In genomic region chr1:37472281-37472680, GRCh38 we compare ENCODE assay signal across 9 cellular contexts. TPM values are rescaled to one million over a fixed set of nuclear protein-coding genes. Genes with fewer than 3 reads are reported as not detected.
A peak's percentile ranks its signal among the peaks of the same experiment; 100 is the strongest.
DNase-seq lines count a peak whose midpoint lies in the region; ATAC-seq, FAIRE-seq and TF ChIP-seq lines count a peak whose summit lies in the region.
"Had no signal": no experiment of that assay in that cellular context is flagged by ENCODE, and none has a peak within 500 bp of the region (broad histone marks: within the 10 kb centered on the region; RNA-seq: fewer than 3 reads in every experiment).

No MANE protein-coding gene starts in this region.

- no peaks in the 10 kb centered on the region for H3K27me3 Mint-ChIP-seq in activated T-cell treated with anti-CD3 and anti-CD28 coated beads, Interleukin-2, amount 50 U/mL, for 72 hours (ENCODE audit: low read depth)
- H3K27me3 Mint-ChIP-seq in mesothelial cell of epicardium (ENCODE audit: low read depth), result peaks cover 18% of the 10 kb centered on the region

- no peak for TF ChIP-seq CTCF in K562 (IDR thresholded peaks at IDR 0.05 in 2 of 3, conservative IDR thresholded peaks at IDR 0.05 in 1 of 3; ENCODE audit: insufficient read depth in 2 of 3, low read depth in 1 of 3, low read length in 3 of 3)
- no peak for TF ChIP-seq CTCF in mesothelial cell of epicardium (IDR thresholded peaks at IDR 0.05; ENCODE audit: unreplicated experiment)
- TF ChIP-seq CTCF in transverse colon (IDR thresholded peaks at IDR 0.05), result no peak

- no peak for TF ChIP-seq RAD21 in K562 (CRISPR knock-in tag; conservative IDR thresholded peaks at IDR 0.05 in 1 of 2, IDR thresholded peaks at IDR 0.05 in 1 of 2)

- peaks cover 19% of the 10 kb centered on the region for H4K20me1 ChIP-seq in K562 (replicated peaks; ENCODE audit: control insufficient read depth, insufficient read depth, low read length)

- 69% methylated on average over 7 of the region's 7 CpGs for WGBS in K562 (ENCODE audit: insufficient coverage, low coverage, missing lambda C conversion rate)
- 87 to 90% methylated on average over 2 to 7 of the region's 7 CpGs for WGBS in transverse colon (ENCODE audit: low coverage in 1 of 2), 2 donors

- peaks cover 19% of the 10 kb centered on the region; the same call in 2 of the 3 replicates for H3K36me3 ChIP-seq in K562 (ENCODE audit: control insufficient read depth, insufficient read depth, low read length)
- H3K36me3 ChIP-seq in transverse colon, result no peaks in the 10 kb centered on the region

- no TSS peak for BruUV-seq in K562 (replicated peaks; lab: Mats Ljungman, UMichigan)

- no peak for DNase-seq in activated T-cell treated with anti-CD3 and anti-CD28 coated beads, Interleukin-2, amount 50 U/mL, for 72 hours
- DNase-seq in activated T-cell treated with anti-CD3 and anti-CD28 coated beads for 4 hours, result no peak
- no peak for DNase-seq in K562 (ENCODE audit: extremely low read depth in 1 of 4, low spot score in 3 of 4)
- no peak for DNase-seq in mesothelial cell of epicardium (ENCODE audit: low spot score in 2 of 2, unreplicated experiment in 2 of 2)
- DNase-seq in transverse colon, result no peak
- no peak for DNase-seq in hepatic stellate cell (ENCODE audit: low spot score)
- DNase-seq in NCI-H524 treated with DMSO at 0.1 percent for 48 hours (lab: John Stamatoyannopoulos, UW), result no peak
- no peak for DNase-seq in cortex of kidney (lab: John Stamatoyannopoulos, UW)

- H3K4me1 Mint-ChIP-seq in activated T-cell treated with anti-CD3 and anti-CD28 coated beads, Interleukin-2, amount 50 U/mL, for 72 hours (ENCODE audit: low read depth), result peaks cover 49% of the 10 kb centered on the region
- peaks cover 41% of the 10 kb centered on the region for H3K4me1 Mint-ChIP-seq in mesothelial cell of epicardium

- H3K4me3 ChIP-seq in K562 (no peak overlapping the region), transverse colon (no peak overlapping the region)

- no peak for TF ChIP-seq EP300 in K562 (IDR thresholded peaks at IDR 0.05; ENCODE audit: low read length)
- TF ChIP-seq EP300 in transverse colon (IDR thresholded peaks at IDR 0.05; ENCODE audit: low read depth), result no peak

- intact Hi-C loops in K562 (cut with micrococcal nuclease) (loop anchor here (10.0 kb wide), 1 partner anchor 83 kb away; the partner anchor contains the start of genes DNALI1 and SNIP1), transverse colon (cut with DNase I; ENCODE audit: low total_unique reads) (loop anchor here (5.0 kb wide), 1 partner anchor 215 kb away; no protein-coding TSS in a partner anchor)

- 0 out of 4 replicates have a peak overlapping the region, but pooled peaks of 1 of the 2 experiments have one; percentile 1 for H3K9ac ChIP-seq in K562 (ENCODE audit: insufficient read depth in 1 of 2, low read depth in 2 of 2, low read length in 2 of 2)

- 0 out of 5 replicates have a peak, but pooled peaks cover 0 to 3% of the 10 kb centered on the region in 2 experiments for H3K27me3 ChIP-seq in K562 (ENCODE audit: control insufficient read depth in 2 of 2, insufficient read depth in 2 of 2, low read length in 2 of 2)
- H3K27me3 ChIP-seq in transverse colon, result no peaks in the 10 kb centered on the region

- no peak overlapping the region for H3K27ac ChIP-seq in K562 (ENCODE audit: extremely low read depth, low read depth, low read length)
- H3K27ac ChIP-seq in transverse colon, result peak overlapping the region; percentile 94 to 98 (median 98)
- H3K27ac ChIP-seq: HL-60 had no signal

- peak overlapping the region; percentile 61 for H3K27ac Mint-ChIP-seq in activated T-cell treated with anti-CD3 and anti-CD28 coated beads, Interleukin-2, amount 50 U/mL, for 72 hours
- H3K27ac Mint-ChIP-seq in mesothelial cell of epicardium, result peak overlapping the region; percentile 62

- no peaks in the 10 kb centered on the region for H3K9me1 ChIP-seq in K562 (ENCODE audit: control insufficient read depth, insufficient read depth, low read length)

- ATAC-seq in activated T-cell treated with anti-CD3 and anti-CD28 coated beads, Interleukin-2, amount 50 U/mL, for 72 hours (replicated peaks in 1 of 2), result no peak
- ATAC-seq in K562, result no peak

- H3K9me3 ChIP-seq in K562 (replicated peaks; ENCODE audit: control insufficient read depth, insufficient read depth, low read depth, low read length) (no peaks in the 10 kb centered on the region), transverse colon (no peaks in the 10 kb centered on the region)

- in situ Hi-C loops in K562 (cut with MboI) (no loop called here), transverse colon (cut with MboI; ENCODE audit: low pct_ligation_motif_present in 1 of 4, low pct_unique_long_range_greater_than_20kb in 1 of 4, low sequenced_read_pairs in 3 of 4) (loop anchor here in 2 of 4 donors (25.0 kb wide), 1 partner anchor 215 kb away; the partner anchor contains the start of gene CDCA8 (in 2 of the 2))

- FAIRE-seq in K562 (lab: Jason Lieb, UNC), result no peak

- no peak overlapping the region for H3K4me2 ChIP-seq in K562 (ENCODE audit: insufficient read depth, low read length)

- CTCF ChIA-PET in K562 (lab: Yijun Ruan, JAX; ENCODE audit: low intra/inter-chr PET ratio), result no interaction called here

- H3K36me3 Mint-ChIP-seq in activated T-cell treated with anti-CD3 and anti-CD28 coated beads, Interleukin-2, amount 50 U/mL, for 72 hours (ENCODE audit: insufficient read depth in 2 of 2), result peaks cover 12% of the 10 kb centered on the region in 2 donors
- H3K36me3 Mint-ChIP-seq in mesothelial cell of epicardium, result no peaks in the 10 kb centered on the region

- no peak overlapping the region for H2AFZ ChIP-seq in K562 (ENCODE audit: low read depth, low read length)

- POLR2A ChIA-PET in K562 (lab: Yijun Ruan, JAX), result interaction anchor here (0.7 to 7.6 kb wide), 6 partner anchors 9 to 1086 kb away, joined by 3 to 118 read pairs (median 5); no protein-coding TSS in a partner anchor

- no peak for TF ChIP-seq POLR2A in K562 (conservative IDR thresholded peaks at IDR 0.05)
- TF ChIP-seq POLR2A in transverse colon (IDR thresholded peaks at IDR 0.05), result no peak

- H3K79me2 ChIP-seq in K562 (ENCODE audit: control insufficient read depth, insufficient read depth, low read length), result peaks cover 29% of the 10 kb centered on the region

- H3K9me3 Mint-ChIP-seq in activated T-cell treated with anti-CD3 and anti-CD28 coated beads, Interleukin-2, amount 50 U/mL, for 72 hours, result no peaks in the 10 kb centered on the region
- no peaks in the 10 kb centered on the region for H3K9me3 Mint-ChIP-seq in mesothelial cell of epicardium

- H3K4me3 Mint-ChIP-seq in activated T-cell treated with anti-CD3 and anti-CD28 coated beads, Interleukin-2, amount 50 U/mL, for 72 hours, result peak overlapping the region; percentile 87 to 91
- no peak overlapping the region for H3K4me3 Mint-ChIP-seq in mesothelial cell of epicardium

- H3K4me1 ChIP-seq in K562 (replicated peaks in 1 of 2; ENCODE audit: control insufficient read depth in 2 of 2, insufficient read depth in 2 of 2, low read length in 2 of 2), result peaks cover 35 to 43% of the 10 kb centered on the region in 2 experiments
- H3K4me1 ChIP-seq in transverse colon, result peaks cover 26 to 53% (median 50%) of the 10 kb centered on the region in 4 donors

RNA-seq across cellular contexts. Expression of gene ZC3H12A, which starts 2.1 kb away (rescaled TPM):
- 10 to 100 TPM; 33.5 to 46.1 TPM for total RNA-seq in activated T-cell treated with anti-CD3 and anti-CD28 coated beads, Interleukin-2, amount 50 U/mL, for 72 hours
- total RNA-seq in K562 (2011; cell fraction: chromatin; rRNA removed; ENCODE audit: low replicate concordance), result 19.0 and 54.2 TPM in 2 replicates
- total RNA-seq in K562 (2011; cell fraction: nucleolus; rRNA removed), result 40.7 and 45.7 TPM in 2 replicates
- total RNA-seq in K562 (2011; cell fraction: nucleoplasm; rRNA removed), result 23.7 and 24.1 TPM in 2 replicates
- 9.3 and 9.4 TPM in 2 replicates for total RNA-seq in K562 (2014; rRNA removed)
- total RNA-seq in K562 (2014; rRNA removed; fragmentation: Illumina TruSeq; extraction: Trizol), result 1.2 and 1.7 TPM in 2 replicates
- total RNA-seq in K562 (2015; rRNA removed; fragmentation: Illumina TruSeq; extraction: Trizol), result 6.7 and 7.1 TPM in 2 replicates
- 9.4 and 11.4 TPM in 2 replicates for total RNA-seq in K562 (2021)
- 7.0 and 8.6 TPM in 2 replicates for polyA plus RNA-seq in K562 (2011; rRNA removed)
- polyA plus RNA-seq in K562 (2011; cell fraction: cytosol; rRNA removed), result 8.3 and 15.3 TPM in 2 replicates
- 27.9 and 51.1 TPM in 2 replicates for polyA plus RNA-seq in K562 (2011; cell fraction: nucleus; rRNA removed)
- 6.1 and 10.9 TPM in 2 replicates for polyA plus RNA-seq in K562 (2012)
- polyA plus RNA-seq in K562 (2014; fragmentation: Illumina TruSeq; extraction: Trizol), result 4.9 and 6.5 TPM in 2 replicates
- polyA plus RNA-seq in K562 (2014; fragmentation: Nextera tagmentation; extraction: Ambion mirVana), result under 1 TPM; 0.14 to 0.22 TPM
- 9.1 and 11.1 TPM in 2 replicates for polyA plus RNA-seq in K562 (2014; rRNA removed)
- polyA minus RNA-seq in K562 (2011; rRNA and poly(A)+ RNA removed), result 4.5 and 9.7 TPM in 2 replicates
- polyA minus RNA-seq in K562 (2011; cell fraction: cytosol; rRNA and poly(A)+ RNA removed), result 9.2 and 11.9 TPM in 2 replicates
- 23.2 and 24.4 TPM in 2 replicates for polyA minus RNA-seq in K562 (2011; cell fraction: nucleus; rRNA and poly(A)+ RNA removed)
- total RNA-seq in mesothelial cell of epicardium, result 8.9 to 11.1 TPM (median 9.2 TPM) in 3 replicates
- 10 to 100 TPM in 3 of 4 donors, 1 to 10 TPM in 1; 5.8 to 41.9 (median 28.8) TPM for total RNA-seq in transverse colon

RNA-seq across cellular contexts. Expression of gene MEAF6, which starts 42.3 kb away (rescaled TPM):
- total RNA-seq in activated T-cell treated with anti-CD3 and anti-CD28 coated beads, Interleukin-2, amount 50 U/mL, for 72 hours, result 100 to 1,000 TPM; 105 to 108 TPM
- 74.7 and 79.0 TPM in 2 replicates for total RNA-seq in K562 (2011; cell fraction: chromatin; rRNA removed; ENCODE audit: low replicate concordance)
- 41.5 and 45.5 TPM in 2 replicates for total RNA-seq in K562 (2011; cell fraction: nucleolus; rRNA removed)
- 60.9 and 81.0 TPM in 2 replicates for total RNA-seq in K562 (2011; cell fraction: nucleoplasm; rRNA removed)
- total RNA-seq in K562 (2014; rRNA removed) (111 and 137 TPM in 2 replicates), K562 (2014; rRNA removed; fragmentation: Illumina TruSeq; extraction: Trizol) (95.0 and 113 TPM in 2 replicates), K562 (2015; rRNA removed; fragmentation: Illumina TruSeq; extraction: Trizol) (89.2 and 92.3 TPM in 2 replicates), K562 (2021) (86.4 and 93.8 TPM in 2 replicates), mesothelial cell of epicardium (58.2 to 58.7 TPM (median 58.4 TPM) in 3 replicates), transverse colon (10 to 100 TPM in 3 of 4 donors, 1 to 10 TPM in 1; 8.2 to 51.9 (median 32.9) TPM)
- polyA plus RNA-seq in K562 (2011; rRNA removed) (70.0 and 77.3 TPM in 2 replicates), K562 (2014; fragmentation: Illumina TruSeq; extraction: Trizol) (118 and 151 TPM in 2 replicates), K562 (2014; fragmentation: Nextera tagmentation; extraction: Ambion mirVana) (10 to 100 TPM; 55.0 to 66.3 TPM), K562 (2014; rRNA removed) (109 and 110 TPM in 2 replicates)
- polyA plus RNA-seq in K562 (2011; cell fraction: cytosol; rRNA removed), result 37.7 and 68.5 TPM in 2 replicates
- polyA plus RNA-seq in K562 (2011; cell fraction: nucleus; rRNA removed), result 50.0 and 63.0 TPM in 2 replicates
- polyA plus RNA-seq in K562 (2012), result 67.6 and 77.9 TPM in 2 replicates
- polyA minus RNA-seq in K562 (2011; rRNA and poly(A)+ RNA removed), result 36.0 and 44.0 TPM in 2 replicates
- polyA minus RNA-seq in K562 (2011; cell fraction: cytosol; rRNA and poly(A)+ RNA removed), result 20.2 and 28.3 TPM in 2 replicates
- polyA minus RNA-seq in K562 (2011; cell fraction: nucleus; rRNA and poly(A)+ RNA removed), result 30.8 and 52.4 TPM in 2 replicates
